1 cellular context compared by ENCODE assay signal in the genomic region with DNA sequence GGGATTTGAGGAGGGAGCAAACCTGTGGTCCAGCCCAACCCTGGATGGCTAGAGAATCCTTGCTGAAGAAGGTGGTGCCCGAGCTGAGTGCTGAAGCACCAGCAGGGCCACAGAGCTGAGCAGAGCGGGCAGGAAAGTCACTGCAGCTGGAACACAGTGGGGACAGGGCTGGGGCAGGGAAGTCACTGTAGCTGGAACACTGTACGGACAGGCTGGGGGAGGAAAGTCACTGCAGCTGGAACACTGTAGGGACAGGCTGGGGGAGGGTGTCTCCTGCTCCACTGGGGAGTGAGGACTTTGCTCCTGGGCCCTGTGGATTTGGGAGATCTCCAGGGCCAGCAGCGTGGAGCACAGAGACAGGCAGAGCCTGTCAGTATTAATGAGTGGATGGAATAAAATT.
TF ChIP-seq lines count a peak whose summit lies in the region.

No MANE protein-coding gene starts in this region.

TF ChIP-seq in H1, 55 proteins besides CTCF, POLR2A, EP300 and RAD21:
- TF ChIP-seq BCL11A (IDR thresholded peaks at IDR 0.05; ENCODE audit: low read depth in 2 of 2, low read length in 2 of 2): no peak
- TF ChIP-seq JUND (IDR thresholded peaks at IDR 0.05; ENCODE audit: low read length): no peak
- no peak for TF ChIP-seq CBX5 (IDR thresholded peaks at IDR 0.05; ENCODE audit: low read depth, low read length)
- TF ChIP-seq SAP30 (IDR thresholded peaks at IDR 0.05; ENCODE audit: insufficient read depth, insufficient replicate concordance, low read length): no peak
- no peak for TF ChIP-seq POU5F1 (IDR thresholded peaks at IDR 0.05; ENCODE audit: low read depth, low read length)
- TF ChIP-seq MAFK (IDR thresholded peaks at IDR 0.05; ENCODE audit: low read depth, low read length): no peak
- TF ChIP-seq POLR2AphosphoS5 (IDR thresholded peaks at IDR 0.05; ENCODE audit: low read depth, low read length): no peak
- TF ChIP-seq RNF2 (IDR thresholded peaks at IDR 0.05; ENCODE audit: borderline replicate concordance, low read depth, low read length, missing control alignments, poor library complexity, severe bottlenecking): no peak
- no peak for TF ChIP-seq TEAD4 (IDR thresholded peaks at IDR 0.05; ENCODE audit: low read depth, low read length)
- TF ChIP-seq, protein P1, sequence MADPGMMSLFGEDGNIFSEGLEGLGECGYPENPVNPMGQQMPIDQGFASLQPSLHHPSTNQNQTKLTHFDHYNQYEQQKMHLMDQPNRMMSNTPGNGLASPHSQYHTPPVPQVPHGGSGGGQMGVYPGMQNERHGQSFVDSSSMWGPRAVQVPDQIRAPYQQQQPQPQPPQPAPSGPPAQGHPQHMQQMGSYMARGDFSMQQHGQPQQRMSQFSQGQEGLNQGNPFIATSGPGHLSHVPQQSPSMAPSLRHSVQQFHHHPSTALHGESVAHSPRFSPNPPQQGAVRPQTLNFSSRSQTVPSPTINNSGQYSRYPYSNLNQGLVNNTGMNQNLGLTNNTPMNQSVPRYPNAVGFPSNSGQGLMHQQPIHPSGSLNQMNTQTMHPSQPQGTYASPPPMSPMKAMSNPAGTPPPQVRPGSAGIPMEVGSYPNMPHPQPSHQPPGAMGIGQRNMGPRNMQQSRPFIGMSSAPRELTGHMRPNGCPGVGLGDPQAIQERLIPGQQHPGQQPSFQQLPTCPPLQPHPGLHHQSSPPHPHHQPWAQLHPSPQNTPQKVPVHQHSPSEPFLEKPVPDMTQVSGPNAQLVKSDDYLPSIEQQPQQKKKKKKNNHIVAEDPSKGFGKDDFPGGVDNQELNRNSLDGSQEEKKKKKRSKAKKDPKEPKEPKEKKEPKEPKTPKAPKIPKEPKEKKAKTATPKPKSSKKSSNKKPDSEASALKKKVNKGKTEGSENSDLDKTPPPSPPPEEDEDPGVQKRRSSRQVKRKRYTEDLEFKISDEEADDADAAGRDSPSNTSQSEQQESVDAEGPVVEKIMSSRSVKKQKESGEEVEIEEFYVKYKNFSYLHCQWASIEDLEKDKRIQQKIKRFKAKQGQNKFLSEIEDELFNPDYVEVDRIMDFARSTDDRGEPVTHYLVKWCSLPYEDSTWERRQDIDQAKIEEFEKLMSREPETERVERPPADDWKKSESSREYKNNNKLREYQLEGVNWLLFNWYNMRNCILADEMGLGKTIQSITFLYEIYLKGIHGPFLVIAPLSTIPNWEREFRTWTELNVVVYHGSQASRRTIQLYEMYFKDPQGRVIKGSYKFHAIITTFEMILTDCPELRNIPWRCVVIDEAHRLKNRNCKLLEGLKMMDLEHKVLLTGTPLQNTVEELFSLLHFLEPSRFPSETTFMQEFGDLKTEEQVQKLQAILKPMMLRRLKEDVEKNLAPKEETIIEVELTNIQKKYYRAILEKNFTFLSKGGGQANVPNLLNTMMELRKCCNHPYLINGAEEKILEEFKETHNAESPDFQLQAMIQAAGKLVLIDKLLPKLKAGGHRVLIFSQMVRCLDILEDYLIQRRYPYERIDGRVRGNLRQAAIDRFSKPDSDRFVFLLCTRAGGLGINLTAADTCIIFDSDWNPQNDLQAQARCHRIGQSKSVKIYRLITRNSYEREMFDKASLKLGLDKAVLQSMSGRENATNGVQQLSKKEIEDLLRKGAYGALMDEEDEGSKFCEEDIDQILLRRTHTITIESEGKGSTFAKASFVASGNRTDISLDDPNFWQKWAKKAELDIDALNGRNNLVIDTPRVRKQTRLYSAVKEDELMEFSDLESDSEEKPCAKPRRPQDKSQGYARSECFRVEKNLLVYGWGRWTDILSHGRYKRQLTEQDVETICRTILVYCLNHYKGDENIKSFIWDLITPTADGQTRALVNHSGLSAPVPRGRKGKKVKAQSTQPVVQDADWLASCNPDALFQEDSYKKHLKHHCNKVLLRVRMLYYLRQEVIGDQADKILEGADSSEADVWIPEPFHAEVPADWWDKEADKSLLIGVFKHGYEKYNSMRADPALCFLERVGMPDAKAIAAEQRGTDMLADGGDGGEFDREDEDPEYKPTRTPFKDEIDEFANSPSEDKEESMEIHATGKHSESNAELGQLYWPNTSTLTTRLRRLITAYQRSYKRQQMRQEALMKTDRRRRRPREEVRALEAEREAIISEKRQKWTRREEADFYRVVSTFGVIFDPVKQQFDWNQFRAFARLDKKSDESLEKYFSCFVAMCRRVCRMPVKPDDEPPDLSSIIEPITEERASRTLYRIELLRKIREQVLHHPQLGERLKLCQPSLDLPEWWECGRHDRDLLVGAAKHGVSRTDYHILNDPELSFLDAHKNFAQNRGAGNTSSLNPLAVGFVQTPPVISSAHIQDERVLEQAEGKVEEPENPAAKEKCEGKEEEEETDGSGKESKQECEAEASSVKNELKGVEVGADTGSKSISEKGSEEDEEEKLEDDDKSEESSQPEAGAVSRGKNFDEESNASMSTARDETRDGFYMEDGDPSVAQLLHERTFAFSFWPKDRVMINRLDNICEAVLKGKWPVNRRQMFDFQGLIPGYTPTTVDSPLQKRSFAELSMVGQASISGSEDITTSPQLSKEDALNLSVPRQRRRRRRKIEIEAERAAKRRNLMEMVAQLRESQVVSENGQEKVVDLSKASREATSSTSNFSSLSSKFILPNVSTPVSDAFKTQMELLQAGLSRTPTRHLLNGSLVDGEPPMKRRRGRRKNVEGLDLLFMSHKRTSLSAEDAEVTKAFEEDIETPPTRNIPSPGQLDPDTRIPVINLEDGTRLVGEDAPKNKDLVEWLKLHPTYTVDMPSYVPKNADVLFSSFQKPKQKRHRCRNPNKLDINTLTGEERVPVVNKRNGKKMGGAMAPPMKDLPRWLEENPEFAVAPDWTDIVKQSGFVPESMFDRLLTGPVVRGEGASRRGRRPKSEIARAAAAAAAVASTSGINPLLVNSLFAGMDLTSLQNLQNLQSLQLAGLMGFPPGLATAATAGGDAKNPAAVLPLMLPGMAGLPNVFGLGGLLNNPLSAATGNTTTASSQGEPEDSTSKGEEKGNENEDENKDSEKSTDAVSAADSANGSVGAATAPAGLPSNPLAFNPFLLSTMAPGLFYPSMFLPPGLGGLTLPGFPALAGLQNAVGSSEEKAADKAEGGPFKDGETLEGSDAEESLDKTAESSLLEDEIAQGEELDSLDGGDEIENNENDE (IDR thresholded peaks at IDR 0.05; ENCODE audit: insufficient replicate concordance, low read length): no peak
- no peak for TF ChIP-seq EZH2 (IDR thresholded peaks at IDR 0.05; ENCODE audit: low read depth, low read length, severe bottlenecking)
- TF ChIP-seq CHD2 (IDR thresholded peaks at IDR 0.05; ENCODE audit: low read length): no peak
- TF ChIP-seq EGR1 (IDR thresholded peaks at IDR 0.05; ENCODE audit: borderline replicate concordance, low read depth, low read length): no peak
- no peak for TF ChIP-seq CREB1 (IDR thresholded peaks at IDR 0.05)
- TF ChIP-seq, protein P2, sequence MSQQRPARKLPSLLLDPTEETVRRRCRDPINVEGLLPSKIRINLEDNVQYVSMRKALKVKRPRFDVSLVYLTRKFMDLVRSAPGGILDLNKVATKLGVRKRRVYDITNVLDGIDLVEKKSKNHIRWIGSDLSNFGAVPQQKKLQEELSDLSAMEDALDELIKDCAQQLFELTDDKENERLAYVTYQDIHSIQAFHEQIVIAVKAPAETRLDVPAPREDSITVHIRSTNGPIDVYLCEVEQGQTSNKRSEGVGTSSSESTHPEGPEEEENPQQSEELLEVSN (IDR thresholded peaks at IDR 0.05): no peak
- TF ChIP-seq GABPA (IDR thresholded peaks at IDR 0.05; ENCODE audit: borderline replicate concordance, insufficient read depth, low read length): no peak
- TF ChIP-seq KDM5A (IDR thresholded peaks at IDR 0.05; ENCODE audit: low read length): no peak
- no peak for TF ChIP-seq FOSL1 (IDR thresholded peaks at IDR 0.05; ENCODE audit: insufficient read depth, low read depth, low read length)
- TF ChIP-seq SP4 (IDR thresholded peaks at IDR 0.05; ENCODE audit: low read length): no peak
- TF ChIP-seq RBBP5 (IDR thresholded peaks at IDR 0.05; ENCODE audit: borderline replicate concordance, low read depth, low read length): no peak
